In the genomic region with DNA sequence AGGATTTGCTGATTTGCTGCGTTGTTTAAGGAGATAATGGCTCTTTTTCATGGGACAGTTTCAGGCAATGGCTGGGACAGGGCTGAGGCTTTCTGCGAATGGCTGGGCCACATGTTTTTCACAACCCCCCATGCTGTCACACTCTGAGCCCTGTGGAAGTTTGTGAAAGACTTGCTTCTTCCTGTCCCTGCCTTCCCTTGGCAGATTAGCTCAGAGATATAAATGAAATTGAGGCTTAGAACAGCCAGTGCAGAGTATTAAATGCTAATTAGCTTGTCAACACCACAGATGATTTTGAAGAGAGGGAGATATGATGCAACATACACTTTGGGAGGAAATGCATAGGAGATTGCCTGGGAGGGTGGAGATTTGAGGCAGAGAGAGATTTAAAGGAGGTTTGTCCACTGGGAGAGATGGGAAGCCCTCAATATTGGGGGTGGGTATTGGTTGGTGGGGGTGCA, we compare ENCODE assay signal across 18 cellular contexts.
"Had no signal": no experiment of that assay in that cellular context is flagged by ENCODE, and none has a peak within 500 bp of the region (broad histone marks: within the 10 kb centered on the region; RNA-seq: fewer than 3 reads in every experiment).

No MANE protein-coding gene starts in this region.

- H3K27ac ChIP-seq: body of pancreas, dorsolateral prefrontal cortex, epithelial cell of prostate, lower lobe of right lung, sigmoid colon, testis, upper lobe of left lung had no signal

- H3K9me3 Mint-ChIP-seq: activated naive CD4-positive, alpha-beta T cell treated with anti-CD3 and anti-CD28 coated beads for 36 hours; activated T-cell treated with anti-CD3 and anti-CD28 coated beads, Interleukin-2, amount 50 U/mL, for 4 hours; natural killer cell had no signal

- H3K4me1 ChIP-seq: body of pancreas, lower lobe of right lung, sigmoid colon, testis, upper lobe of left lung had no signal

- H3K27me3 ChIP-seq: body of pancreas, sigmoid colon, testis, upper lobe of left lung had no signal

- H3K9me3 ChIP-seq: body of pancreas, lower lobe of right lung, sigmoid colon, testis, upper lobe of left lung had no signal

- H3K36me3 Mint-ChIP-seq: natural killer cell; stimulated activated effector memory CD8-positive, alpha-beta T cell treated with anti-CD3 and anti-CD28 coated beads, Interleukin-12 subunit alpha, Interleukin-12 subunit beta, amount 100 ng/mL, for 72 hours had no signal

- H3K4me3 Mint-ChIP-seq: activated naive CD4-positive, alpha-beta T cell treated with anti-CD3 and anti-CD28 coated beads for 36 hours; activated T-cell treated with anti-CD3 and anti-CD28 coated beads, Interleukin-2, amount 50 U/mL, for 4 hours; natural killer cell; stimulated activated effector memory CD8-positive, alpha-beta T cell treated with anti-CD3 and anti-CD28 coated beads, Interleukin-12 subunit alpha, Interleukin-12 subunit beta, amount 100 ng/mL, for 72 hours had no signal

- DNase-seq: activated CD4-positive, alpha-beta T cell treated with anti-CD3 and anti-CD28 coated beads, Interleukin-2, amount 50 U/mL, for 1 hour; activated CD8-positive, alpha-beta memory T cell treated with anti-CD3 and anti-CD28 coated beads, Interleukin-2, amount 50 U/mL, for 4 hours; activated naive CD4-positive, alpha-beta T cell treated with anti-CD3 and anti-CD28 coated beads for 36 hours; activated T-cell treated with anti-CD3 and anti-CD28 coated beads, Interleukin-2, amount 50 U/mL, for 4 hours; body of pancreas; central memory CD4-positive, alpha-beta T cell; dorsolateral prefrontal cortex; foreskin fibroblast; hippocampal formation; islet precursor cell; lower lobe of right lung; natural killer cell; sigmoid colon; stimulated activated CD4-positive, alpha-beta T cell treated with anti-CD3 and anti-CD28 coated beads, Interleukin-4, amount 100 ng/mL, for 24 hours; testis; upper lobe of left lung had no signal

- H3K27ac Mint-ChIP-seq: activated naive CD4-positive, alpha-beta T cell treated with anti-CD3 and anti-CD28 coated beads for 36 hours; natural killer cell; stimulated activated effector memory CD8-positive, alpha-beta T cell treated with anti-CD3 and anti-CD28 coated beads, Interleukin-12 subunit alpha, Interleukin-12 subunit beta, amount 100 ng/mL, for 72 hours had no signal

- ATAC-seq: activated T-cell treated with anti-CD3 and anti-CD28 coated beads, Interleukin-2, amount 50 U/mL, for 4 hours; body of pancreas; lower lobe of right lung; natural killer cell; stimulated activated effector memory CD8-positive, alpha-beta T cell treated with anti-CD3 and anti-CD28 coated beads, Interleukin-12 subunit alpha, Interleukin-12 subunit beta, amount 100 ng/mL, for 72 hours had no signal

- H3K4me1 Mint-ChIP-seq: natural killer cell; stimulated activated effector memory CD8-positive, alpha-beta T cell treated with anti-CD3 and anti-CD28 coated beads, Interleukin-12 subunit alpha, Interleukin-12 subunit beta, amount 100 ng/mL, for 72 hours had no signal

- H3K36me3 ChIP-seq: lower lobe of right lung, sigmoid colon, upper lobe of left lung had no signal

- H3K4me3 ChIP-seq: body of pancreas, dorsolateral prefrontal cortex, lower lobe of right lung, sigmoid colon, testis, upper lobe of left lung had no signal
